ENCODE assay signal across 1 cellular context in the genomic region with DNA sequence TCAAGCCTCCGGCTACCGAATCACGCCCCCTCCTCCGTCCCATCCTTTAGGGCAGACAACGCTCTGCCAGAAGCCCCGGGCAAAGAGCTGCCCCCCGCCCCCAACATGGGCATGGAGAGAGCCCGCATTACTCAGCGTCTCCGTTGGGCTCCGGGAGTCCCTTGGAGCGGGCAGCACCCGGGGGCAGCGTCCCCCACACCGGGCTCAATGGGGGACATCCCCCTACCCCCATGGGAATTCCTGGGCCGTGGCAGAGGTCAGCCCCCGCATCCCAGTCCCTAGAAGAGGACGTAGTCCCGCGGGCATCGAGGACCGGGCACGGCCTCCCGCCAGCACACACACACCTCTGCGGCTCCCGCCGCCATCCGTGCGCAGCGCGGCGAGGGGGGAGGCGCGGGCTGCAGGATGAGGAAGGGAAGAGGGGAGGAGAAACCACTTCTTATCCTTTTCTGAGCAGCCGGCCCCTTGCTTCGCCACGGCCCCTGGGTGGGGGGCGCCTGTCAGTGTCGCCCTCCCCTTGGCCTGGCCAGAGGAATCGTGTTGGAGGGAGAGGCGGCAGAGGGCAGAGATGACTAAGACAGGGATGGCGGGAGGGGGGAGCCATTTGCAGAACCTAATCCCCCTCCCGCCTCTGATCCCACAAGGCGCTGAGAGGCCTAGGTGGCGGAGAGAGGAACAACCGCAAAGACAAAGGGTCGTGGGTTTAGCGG.
TF ChIP-seq lines count a peak whose summit lies in the region.

No MANE protein-coding gene starts in this region.

TF ChIP-seq in HEK293, 187 proteins besides CTCF, POLR2A, EP300 and RAD21 (continued from another document and continues in another):
- TF ChIP-seq PRDM2 (tag by site-specific recombination; IDR thresholded peaks at IDR 0.05; ENCODE audit: borderline replicate concordance) (no peak), ZNF132 (tag by site-specific recombination; IDR thresholded peaks at IDR 0.05; ENCODE audit: borderline replicate concordance) (no peak), ZNF354C (tag by site-specific recombination; IDR thresholded peaks at IDR 0.05; ENCODE audit: borderline replicate concordance, low read depth) (no peak), ZNF529 (tag by site-specific recombination; IDR thresholded peaks at IDR 0.05; ENCODE audit: insufficient replicate concordance) (no peak), ZEB2 (tag by site-specific recombination; IDR thresholded peaks at IDR 0.05) (peak; percentile 86), ZNF391 (tag by site-specific recombination; IDR thresholded peaks at IDR 0.05; ENCODE audit: borderline replicate concordance, low read depth) (no peak), ZNF843 (tag by site-specific recombination; IDR thresholded peaks at IDR 0.05) (no peak), ZNF610 (tag by site-specific recombination; IDR thresholded peaks at IDR 0.05; ENCODE audit: borderline replicate concordance) (no peak), ZNF654 (tag by site-specific recombination; IDR thresholded peaks at IDR 0.05; ENCODE audit: low read depth) (no peak), ZNF362 (tag by site-specific recombination; IDR thresholded peaks at IDR 0.05) (no peak), ZNF366 (tag by site-specific recombination; conservative IDR thresholded peaks at IDR 0.05) (peak; percentile 93), ZSCAN4 (tag by site-specific recombination; IDR thresholded peaks at IDR 0.05) (0 out of 2 replicates have a peak, but pooled peaks have one; percentile 7), ZNF394 (tag by site-specific recombination; IDR thresholded peaks at IDR 0.05; ENCODE audit: borderline replicate concordance) (peak; percentile 32; the same call in 1 of the 2 replicates), ZNF530 (tag by site-specific recombination; IDR thresholded peaks at IDR 0.05; ENCODE audit: low read depth) (no peak), TRIM28 (IDR thresholded peaks at IDR 0.05; ENCODE audit: borderline replicate concordance, low read length) (no peak), ZSCAN23 (tag by site-specific recombination; IDR thresholded peaks at IDR 0.05) (no peak), GLIS1 (tag by site-specific recombination; IDR thresholded peaks at IDR 0.05) (peak; percentile 93), ZFP41 (tag by site-specific recombination; IDR thresholded peaks at IDR 0.05; ENCODE audit: borderline replicate concordance) (no peak), ZNF138 (tag by site-specific recombination; IDR thresholded peaks at IDR 0.05; ENCODE audit: borderline replicate concordance) (no peak), KLF16 (tag by site-specific recombination; IDR thresholded peaks at IDR 0.05) (no peak), ZNF404 (tag by site-specific recombination; IDR thresholded peaks at IDR 0.05) (no peak), ZNF473 (tag by site-specific recombination; IDR thresholded peaks at IDR 0.05) (no peak), ZNF449 (tag by site-specific recombination; IDR thresholded peaks at IDR 0.05) (peak; percentile 79), SALL2 (tag by site-specific recombination; IDR thresholded peaks at IDR 0.05; ENCODE audit: borderline replicate concordance) (no peak), ZNF148 (tag by site-specific recombination; IDR thresholded peaks at IDR 0.05; ENCODE audit: borderline replicate concordance) (no peak), ZNF335 (tag by site-specific recombination; conservative IDR thresholded peaks at IDR 0.05) (peak; percentile 89), MZF1 (tag by site-specific recombination; IDR thresholded peaks at IDR 0.05; ENCODE audit: borderline replicate concordance) (peak; percentile 45; the same call in 1 of the 2 replicates), ZNF585B (tag by site-specific recombination; IDR thresholded peaks at IDR 0.05) (no peak), ZNF792 (tag by site-specific recombination; IDR thresholded peaks at IDR 0.05) (no peak), ZNF239 (tag by site-specific recombination; IDR thresholded peaks at IDR 0.05) (no peak), ZNF140 (tag by site-specific recombination; IDR thresholded peaks at IDR 0.05) (no peak), SETDB1 (IDR thresholded peaks at IDR 0.05; ENCODE audit: insufficient read length, low read length) (no peak), ZNF433 (tag by site-specific recombination; IDR thresholded peaks at IDR 0.05; ENCODE audit: low read depth) (no peak)
- TF ChIP-seq, protein P1, sequence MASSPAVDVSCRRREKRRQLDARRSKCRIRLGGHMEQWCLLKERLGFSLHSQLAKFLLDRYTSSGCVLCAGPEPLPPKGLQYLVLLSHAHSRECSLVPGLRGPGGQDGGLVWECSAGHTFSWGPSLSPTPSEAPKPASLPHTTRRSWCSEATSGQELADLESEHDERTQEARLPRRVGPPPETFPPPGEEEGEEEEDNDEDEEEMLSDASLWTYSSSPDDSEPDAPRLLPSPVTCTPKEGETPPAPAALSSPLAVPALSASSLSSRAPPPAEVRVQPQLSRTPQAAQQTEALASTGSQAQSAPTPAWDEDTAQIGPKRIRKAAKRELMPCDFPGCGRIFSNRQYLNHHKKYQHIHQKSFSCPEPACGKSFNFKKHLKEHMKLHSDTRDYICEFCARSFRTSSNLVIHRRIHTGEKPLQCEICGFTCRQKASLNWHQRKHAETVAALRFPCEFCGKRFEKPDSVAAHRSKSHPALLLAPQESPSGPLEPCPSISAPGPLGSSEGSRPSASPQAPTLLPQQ (tag by site-specific recombination; IDR thresholded peaks at IDR 0.05) = peak; percentile 22; the same call in 1 of the 2 replicates
- TF ChIP-seq, protein P2, sequence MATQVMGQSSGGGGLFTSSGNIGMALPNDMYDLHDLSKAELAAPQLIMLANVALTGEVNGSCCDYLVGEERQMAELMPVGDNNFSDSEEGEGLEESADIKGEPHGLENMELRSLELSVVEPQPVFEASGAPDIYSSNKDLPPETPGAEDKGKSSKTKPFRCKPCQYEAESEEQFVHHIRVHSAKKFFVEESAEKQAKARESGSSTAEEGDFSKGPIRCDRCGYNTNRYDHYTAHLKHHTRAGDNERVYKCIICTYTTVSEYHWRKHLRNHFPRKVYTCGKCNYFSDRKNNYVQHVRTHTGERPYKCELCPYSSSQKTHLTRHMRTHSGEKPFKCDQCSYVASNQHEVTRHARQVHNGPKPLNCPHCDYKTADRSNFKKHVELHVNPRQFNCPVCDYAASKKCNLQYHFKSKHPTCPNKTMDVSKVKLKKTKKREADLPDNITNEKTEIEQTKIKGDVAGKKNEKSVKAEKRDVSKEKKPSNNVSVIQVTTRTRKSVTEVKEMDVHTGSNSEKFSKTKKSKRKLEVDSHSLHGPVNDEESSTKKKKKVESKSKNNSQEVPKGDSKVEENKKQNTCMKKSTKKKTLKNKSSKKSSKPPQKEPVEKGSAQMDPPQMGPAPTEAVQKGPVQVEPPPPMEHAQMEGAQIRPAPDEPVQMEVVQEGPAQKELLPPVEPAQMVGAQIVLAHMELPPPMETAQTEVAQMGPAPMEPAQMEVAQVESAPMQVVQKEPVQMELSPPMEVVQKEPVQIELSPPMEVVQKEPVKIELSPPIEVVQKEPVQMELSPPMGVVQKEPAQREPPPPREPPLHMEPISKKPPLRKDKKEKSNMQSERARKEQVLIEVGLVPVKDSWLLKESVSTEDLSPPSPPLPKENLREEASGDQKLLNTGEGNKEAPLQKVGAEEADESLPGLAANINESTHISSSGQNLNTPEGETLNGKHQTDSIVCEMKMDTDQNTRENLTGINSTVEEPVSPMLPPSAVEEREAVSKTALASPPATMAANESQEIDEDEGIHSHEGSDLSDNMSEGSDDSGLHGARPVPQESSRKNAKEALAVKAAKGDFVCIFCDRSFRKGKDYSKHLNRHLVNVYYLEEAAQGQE (tag by site-specific recombination; IDR thresholded peaks at IDR 0.05) = no peak
- TF ChIP-seq, protein P3, sequence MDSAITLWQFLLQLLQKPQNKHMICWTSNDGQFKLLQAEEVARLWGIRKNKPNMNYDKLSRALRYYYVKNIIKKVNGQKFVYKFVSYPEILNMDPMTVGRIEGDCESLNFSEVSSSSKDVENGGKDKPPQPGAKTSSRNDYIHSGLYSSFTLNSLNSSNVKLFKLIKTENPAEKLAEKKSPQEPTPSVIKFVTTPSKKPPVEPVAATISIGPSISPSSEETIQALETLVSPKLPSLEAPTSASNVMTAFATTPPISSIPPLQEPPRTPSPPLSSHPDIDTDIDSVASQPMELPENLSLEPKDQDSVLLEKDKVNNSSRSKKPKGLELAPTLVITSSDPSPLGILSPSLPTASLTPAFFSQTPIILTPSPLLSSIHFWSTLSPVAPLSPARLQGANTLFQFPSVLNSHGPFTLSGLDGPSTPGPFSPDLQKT (IDR thresholded peaks at IDR 0.05; ENCODE audit: borderline replicate concordance, low read depth, low read length) = no peak
